ENCODE assay signal across 18 cellular contexts in genomic region chr12:121981456-121981855, GRCh38.
"Had no signal": no experiment of that assay in that cellular context is flagged by ENCODE, and none has a peak within 500 bp of the region (broad histone marks: within the 10 kb centered on the region; RNA-seq: fewer than 3 reads in every experiment).

No MANE protein-coding gene starts in this region.

- H3K27ac ChIP-seq: colonic mucosa, dorsolateral prefrontal cortex, heart left ventricle, right atrium auricular region, sigmoid colon, skin epidermis had no signal

- H3K4me1 ChIP-seq: colonic mucosa, right atrium auricular region, sigmoid colon had no signal

- H3K4me3 ChIP-seq: colonic mucosa, dorsolateral prefrontal cortex, heart left ventricle, right atrium auricular region, sigmoid colon, skin epidermis had no signal

- DNase-seq: colonic mucosa; dorsolateral prefrontal cortex; effector CD8-positive, alpha-beta T cell; hippocampal formation; left colon; mesendoderm; naive thymus-derived CD4-positive, alpha-beta T cell; nephron progenitor cell; sigmoid colon; stimulated activated CD4-positive, alpha-beta T cell treated with anti-CD3 and anti-CD28 coated beads, Interleukin-2, amount 100 ng/mL, for 24 hours; stimulated activated CD4-positive, alpha-beta T cell treated with anti-CD3 and anti-CD28 coated beads, Interleukin-4, amount 100 ng/mL, for 4 hours; stimulated activated naive CD4-positive, alpha-beta T cell treated with Interleukin-2 at 50 U/mL for 16 hours; trophoblast cell had no signal

- FAIRE-seq: frontal cortex had no signal

- H3K27me3 Mint-ChIP-seq: naive thymus-derived CD4-positive, alpha-beta T cell had no signal

- H3K27ac Mint-ChIP-seq: naive thymus-derived CD4-positive, alpha-beta T cell had no signal

- H3K27me3 ChIP-seq: colonic mucosa, dorsolateral prefrontal cortex, heart left ventricle, right atrium auricular region, sigmoid colon had no signal

- H3K9me3 ChIP-seq: colonic mucosa, heart left ventricle, right atrium auricular region, sigmoid colon had no signal

- H3K36me3 Mint-ChIP-seq: naive thymus-derived CD4-positive, alpha-beta T cell had no signal

- H3K36me3 ChIP-seq: colonic mucosa, heart left ventricle, right atrium auricular region, sigmoid colon had no signal

- H3K9me3 Mint-ChIP-seq: naive thymus-derived CD4-positive, alpha-beta T cell; nephron progenitor cell had no signal

- H3K4me3 Mint-ChIP-seq: naive thymus-derived CD4-positive, alpha-beta T cell; nephron progenitor cell had no signal

- ATAC-seq: esophagus mucosa, left colon had no signal
